ENCODE assay signal across 8 cellular contexts in genomic region chr16:4272114-4272954, GRCh38.
A peak's percentile ranks its signal among the peaks of the same experiment; 100 is the strongest.
DNase-seq lines count a peak whose midpoint lies in the region; FAIRE-seq and TF ChIP-seq lines count a peak whose summit lies in the region.

No MANE protein-coding gene starts in this region.

- no peaks in the 10 kb centered on the region for H3K36me3 Mint-ChIP-seq in activated naive CD4-positive, alpha-beta T cell treated with anti-CD3 and anti-CD28 coated beads, Interleukin-2, amount 10 ng/mL, durations not matched to agents 7 days and 5 days

- no peak for TF ChIP-seq POLR2A in H54 (IDR thresholded peaks at IDR 0.05; ENCODE audit: low read depth, low read length)

- CTCF ChIA-PET in activated naive CD4-positive, alpha-beta T cell treated with anti-CD3 and anti-CD28 coated beads, Interleukin-2, amount 10 ng/mL, durations not matched to agents 7 days and 5 days (lab: Charles Lee) = interaction anchor here (0.9 to 2.1 kb wide), 4 partner anchors 19 to 57 kb away, joined by 3 to 13 read pairs (median 7); no protein-coding TSS in a partner anchor

- H3K27ac Mint-ChIP-seq in activated naive CD4-positive, alpha-beta T cell treated with anti-CD3 and anti-CD28 coated beads, Interleukin-2, amount 10 ng/mL, durations not matched to agents 7 days and 5 days = peak overlapping the region; percentile 94

- peak overlapping the region; percentile 91 for H3K4me3 Mint-ChIP-seq in activated naive CD4-positive, alpha-beta T cell treated with anti-CD3 and anti-CD28 coated beads, Interleukin-2, amount 10 ng/mL, durations not matched to agents 7 days and 5 days

- DNase-seq in NCI-H2196 (lab: John Stamatoyannopoulos, UW; ENCODE audit: unreplicated experiment) (peak; percentile 52), NCI-H2196 treated with DMSO at 0.1 percent for 48 hours (lab: John Stamatoyannopoulos, UW; ENCODE audit: unreplicated experiment) (no peak), H54 (ENCODE audit: insufficient read length, low spot score) (peak; percentile 49), NCI-H146 (lab: John Stamatoyannopoulos, UW) (peak; percentile 77), head of caudate nucleus (peak; percentile 30 to 84 (median 69)), nucleus accumbens (lab: John Stamatoyannopoulos, UW) (peak in 45 of 56 donors; percentile 33 to 90 (median 70)), HTR-8/SVneo (ENCODE audit: insufficient read length, low spot score) (no peak)
- peak; percentile 73 for DNase-seq in activated naive CD4-positive, alpha-beta T cell treated with anti-CD3 and anti-CD28 coated beads, Interleukin-2, amount 10 ng/mL, durations not matched to agents 7 days and 5 days

- FAIRE-seq in H54 (lab: Jason Lieb, UNC) (no peak), HTR-8/SVneo (lab: Jason Lieb, UNC) (no peak)

- intact Hi-C loops in head of caudate nucleus (cut with DNase I) = no loop called here

- no peaks in the 10 kb centered on the region for H3K9me3 Mint-ChIP-seq in activated naive CD4-positive, alpha-beta T cell treated with anti-CD3 and anti-CD28 coated beads, Interleukin-2, amount 10 ng/mL, durations not matched to agents 7 days and 5 days

- peaks cover 21% of the 10 kb centered on the region for H3K4me1 Mint-ChIP-seq in activated naive CD4-positive, alpha-beta T cell treated with anti-CD3 and anti-CD28 coated beads, Interleukin-2, amount 10 ng/mL, durations not matched to agents 7 days and 5 days

- peaks cover 15% of the 10 kb centered on the region for H3K27me3 Mint-ChIP-seq in activated naive CD4-positive, alpha-beta T cell treated with anti-CD3 and anti-CD28 coated beads, Interleukin-2, amount 10 ng/mL, durations not matched to agents 7 days and 5 days

Comparison
In these comparisons a context has a peak if more than half of its experiments do, and no peak if none do; other contexts are left out.
1. DNase-seq: peak in NCI-H2196 (single experiment), H54 (single experiment), NCI-H146 (single experiment), activated naive CD4-positive, alpha-beta T cell treated with anti-CD3 and anti-CD28 coated beads, Interleukin-2, amount 10 ng/mL, durations not matched to agents 7 days and 5 days (single experiment), head of caudate nucleus (42 of 42) and nucleus accumbens (45 of 56); none in NCI-H2196 treated with DMSO at 0.1 percent for 48 hours (single experiment) and HTR-8/SVneo (single experiment).